ENCODE assay signal across 1 cellular context in the genomic region with DNA sequence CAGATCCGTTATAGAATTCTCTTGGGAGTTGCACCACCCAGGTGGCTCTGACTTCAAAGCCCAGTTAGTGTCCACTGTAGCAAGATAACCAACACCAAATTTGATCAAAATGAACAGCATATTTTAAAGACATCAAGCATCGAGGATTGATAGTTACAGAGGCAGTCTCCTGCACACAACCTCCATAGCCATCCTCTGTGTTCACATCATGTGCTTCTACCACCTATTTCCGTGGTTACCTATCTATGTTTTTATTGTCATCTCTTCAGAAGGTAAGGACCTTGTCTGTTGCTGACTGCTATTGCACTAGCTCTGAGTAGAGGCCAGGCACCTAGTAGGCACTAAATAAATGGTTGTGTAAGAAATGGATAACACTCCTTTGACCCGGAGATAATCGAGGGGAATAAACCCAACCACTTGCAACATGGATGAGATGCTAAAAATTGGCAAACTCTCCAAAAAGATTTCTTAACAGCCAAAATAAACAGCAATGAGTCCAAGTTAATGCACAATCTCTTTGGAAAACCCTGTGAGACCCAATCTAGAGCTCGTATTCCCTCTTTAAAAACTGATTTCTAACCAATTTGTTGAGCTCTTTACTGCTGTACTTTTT.
TF ChIP-seq lines count a peak whose summit lies in the region.

No MANE protein-coding gene starts in this region.

TF ChIP-seq in WTC11, 78 proteins besides CTCF, POLR2A, EP300 and RAD21 (continued from another document):
- TF ChIP-seq, protein P1, sequence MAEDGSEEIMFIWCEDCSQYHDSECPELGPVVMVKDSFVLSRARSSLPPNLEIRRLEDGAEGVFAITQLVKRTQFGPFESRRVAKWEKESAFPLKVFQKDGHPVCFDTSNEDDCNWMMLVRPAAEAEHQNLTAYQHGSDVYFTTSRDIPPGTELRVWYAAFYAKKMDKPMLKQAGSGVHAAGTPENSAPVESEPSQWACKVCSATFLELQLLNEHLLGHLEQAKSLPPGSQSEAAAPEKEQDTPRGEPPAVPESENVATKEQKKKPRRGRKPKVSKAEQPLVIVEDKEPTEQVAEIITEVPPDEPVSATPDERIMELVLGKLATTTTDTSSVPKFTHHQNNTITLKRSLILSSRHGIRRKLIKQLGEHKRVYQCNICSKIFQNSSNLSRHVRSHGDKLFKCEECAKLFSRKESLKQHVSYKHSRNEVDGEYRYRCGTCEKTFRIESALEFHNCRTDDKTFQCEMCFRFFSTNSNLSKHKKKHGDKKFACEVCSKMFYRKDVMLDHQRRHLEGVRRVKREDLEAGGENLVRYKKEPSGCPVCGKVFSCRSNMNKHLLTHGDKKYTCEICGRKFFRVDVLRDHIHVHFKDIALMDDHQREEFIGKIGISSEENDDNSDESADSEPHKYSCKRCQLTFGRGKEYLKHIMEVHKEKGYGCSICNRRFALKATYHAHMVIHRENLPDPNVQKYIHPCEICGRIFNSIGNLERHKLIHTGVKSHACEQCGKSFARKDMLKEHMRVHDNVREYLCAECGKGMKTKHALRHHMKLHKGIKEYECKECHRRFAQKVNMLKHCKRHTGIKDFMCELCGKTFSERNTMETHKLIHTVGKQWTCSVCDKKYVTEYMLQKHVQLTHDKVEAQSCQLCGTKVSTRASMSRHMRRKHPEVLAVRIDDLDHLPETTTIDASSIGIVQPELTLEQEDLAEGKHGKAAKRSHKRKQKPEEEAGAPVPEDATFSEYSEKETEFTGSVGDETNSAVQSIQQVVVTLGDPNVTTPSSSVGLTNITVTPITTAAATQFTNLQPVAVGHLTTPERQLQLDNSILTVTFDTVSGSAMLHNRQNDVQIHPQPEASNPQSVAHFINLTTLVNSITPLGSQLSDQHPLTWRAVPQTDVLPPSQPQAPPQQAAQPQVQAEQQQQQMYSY (CRISPR knock-in tag; IDR thresholded peaks at IDR 0.05): no peak
- TF ChIP-seq, protein P2, sequence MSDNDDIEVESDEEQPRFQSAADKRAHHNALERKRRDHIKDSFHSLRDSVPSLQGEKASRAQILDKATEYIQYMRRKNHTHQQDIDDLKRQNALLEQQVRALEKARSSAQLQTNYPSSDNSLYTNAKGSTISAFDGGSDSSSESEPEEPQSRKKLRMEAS (CRISPR knock-in tag; IDR thresholded peaks at IDR 0.05): no peak
- no peak for TF ChIP-seq ATF1 (CRISPR knock-in tag; IDR thresholded peaks at IDR 0.05)
- TF ChIP-seq, protein P3, sequence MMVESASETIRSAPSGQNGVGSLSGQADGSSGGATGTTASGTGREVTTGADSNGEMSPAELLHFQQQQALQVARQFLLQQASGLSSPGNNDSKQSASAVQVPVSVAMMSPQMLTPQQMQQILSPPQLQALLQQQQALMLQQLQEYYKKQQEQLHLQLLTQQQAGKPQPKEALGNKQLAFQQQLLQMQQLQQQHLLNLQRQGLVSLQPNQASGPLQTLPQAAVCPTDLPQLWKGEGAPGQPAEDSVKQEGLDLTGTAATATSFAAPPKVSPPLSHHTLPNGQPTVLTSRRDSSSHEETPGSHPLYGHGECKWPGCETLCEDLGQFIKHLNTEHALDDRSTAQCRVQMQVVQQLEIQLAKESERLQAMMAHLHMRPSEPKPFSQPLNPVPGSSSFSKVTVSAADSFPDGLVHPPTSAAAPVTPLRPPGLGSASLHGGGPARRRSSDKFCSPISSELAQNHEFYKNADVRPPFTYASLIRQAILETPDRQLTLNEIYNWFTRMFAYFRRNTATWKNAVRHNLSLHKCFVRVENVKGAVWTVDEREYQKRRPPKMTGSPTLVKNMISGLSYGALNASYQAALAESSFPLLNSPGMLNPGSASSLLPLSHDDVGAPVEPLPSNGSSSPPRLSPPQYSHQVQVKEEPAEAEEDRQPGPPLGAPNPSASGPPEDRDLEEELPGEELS (CRISPR knock-in tag; IDR thresholded peaks at IDR 0.05): no peak
- TF ChIP-seq, protein P4, sequence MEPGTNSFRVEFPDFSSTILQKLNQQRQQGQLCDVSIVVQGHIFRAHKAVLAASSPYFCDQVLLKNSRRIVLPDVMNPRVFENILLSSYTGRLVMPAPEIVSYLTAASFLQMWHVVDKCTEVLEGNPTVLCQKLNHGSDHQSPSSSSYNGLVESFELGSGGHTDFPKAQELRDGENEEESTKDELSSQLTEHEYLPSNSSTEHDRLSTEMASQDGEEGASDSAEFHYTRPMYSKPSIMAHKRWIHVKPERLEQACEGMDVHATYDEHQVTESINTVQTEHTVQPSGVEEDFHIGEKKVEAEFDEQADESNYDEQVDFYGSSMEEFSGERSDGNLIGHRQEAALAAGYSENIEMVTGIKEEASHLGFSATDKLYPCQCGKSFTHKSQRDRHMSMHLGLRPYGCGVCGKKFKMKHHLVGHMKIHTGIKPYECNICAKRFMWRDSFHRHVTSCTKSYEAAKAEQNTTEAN (CRISPR knock-in tag; IDR thresholded peaks at IDR 0.05): no peak
- TF ChIP-seq ELF4 (CRISPR knock-in tag; IDR thresholded peaks at IDR 0.05; ENCODE audit: low read depth): no peak
- TF ChIP-seq HMGA2 (CRISPR knock-in tag; IDR thresholded peaks at IDR 0.05): no peak
- no peak for TF ChIP-seq GABPB1 (CRISPR knock-in tag; IDR thresholded peaks at IDR 0.05)
